ENCODE assay signal across 14 cellular contexts in the genomic region with DNA sequence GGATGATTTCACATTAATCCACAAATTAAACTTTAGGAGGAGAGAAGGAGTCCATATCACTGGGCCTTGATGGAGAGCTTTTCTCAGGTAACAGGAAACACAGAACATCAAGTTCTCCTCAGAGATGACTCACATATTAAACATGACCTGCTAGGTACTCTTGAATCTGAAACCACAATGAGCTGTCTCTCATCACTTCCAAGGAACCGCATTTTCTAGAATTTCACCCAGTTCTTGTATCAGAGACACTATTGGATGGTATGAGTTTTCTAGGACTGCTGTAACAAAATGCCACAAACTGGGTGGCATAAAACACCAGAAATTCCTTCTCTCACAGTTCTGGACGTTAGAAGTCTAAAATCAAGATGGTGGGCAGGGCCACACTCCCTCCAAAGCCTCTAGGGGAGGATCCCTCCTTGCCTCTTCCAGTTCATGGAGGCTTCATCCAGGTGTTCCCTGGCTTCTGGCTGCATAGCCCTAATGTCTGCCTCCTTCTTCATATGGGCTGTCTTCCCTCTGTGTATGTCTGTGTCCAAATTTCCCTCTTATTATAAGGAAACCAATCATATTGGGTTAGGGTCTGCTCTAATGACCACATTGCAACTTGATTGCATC. TPM values are rescaled to one million over a fixed set of nuclear protein-coding genes. Genes with fewer than 3 reads are reported as not detected.
DNase-seq lines count a peak whose midpoint lies in the region; ATAC-seq lines count a peak whose summit lies in the region.
"Had no signal": no experiment of that assay in that cellular context is flagged by ENCODE, and none has a peak within 500 bp of the region (broad histone marks: within the 10 kb centered on the region; RNA-seq: fewer than 3 reads in every experiment).

No MANE protein-coding gene starts in this region.

- H3K23ac ChIP-seq in mesendoderm (ENCODE audit: low read length): no peak overlapping the region

- no peak overlapping the region for H3K18ac ChIP-seq in mesendoderm (ENCODE audit: low read length)

- no peak overlapping the region for H2AK5ac ChIP-seq in mesendoderm (ENCODE audit: low read length)

- no peak overlapping the region for H3K27ac ChIP-seq in mesendoderm (ENCODE audit: low read depth, low read length)
- H3K27ac ChIP-seq: 22Rv1, VCaP had no signal

- no peaks in the 10 kb centered on the region for H3K27me3 ChIP-seq in mesendoderm (ENCODE audit: insufficient read depth, low read length, poor library complexity)
- H3K27me3 ChIP-seq: sigmoid colon had no signal

- H3K79me2 ChIP-seq in mesendoderm (ENCODE audit: control insufficient read depth, insufficient read depth, low read length): no peaks in the 10 kb centered on the region

- H2BK15ac ChIP-seq in mesendoderm (replicated peaks; ENCODE audit: low read depth): no peak overlapping the region

- peaks cover 3% of the 10 kb centered on the region for H3K9me3 Mint-ChIP-seq in T-helper 1 cell treated with Interleukin-12 subunit alpha and Interleukin-12 subunit beta and Interleukin-4 antibody, amounts not matched to agents 30 μg/mL and 1 μg/mL, for 36 hours
- peaks cover 4% of the 10 kb centered on the region for H3K9me3 Mint-ChIP-seq in stimulated activated effector memory CD8-positive, alpha-beta T cell treated with anti-CD3 and anti-CD28 coated beads, Interleukin-12 subunit alpha, Interleukin-12 subunit beta, amount 100 ng/mL, for 72 hours

- peaks cover 7% of the 10 kb centered on the region for H3K4me1 Mint-ChIP-seq in T-helper 1 cell treated with Interleukin-12 subunit alpha and Interleukin-12 subunit beta and Interleukin-4 antibody, amounts not matched to agents 30 μg/mL and 1 μg/mL, for 36 hours (ENCODE audit: low read depth)
- peaks cover 35% of the 10 kb centered on the region for H3K4me1 Mint-ChIP-seq in stimulated activated effector memory CD8-positive, alpha-beta T cell treated with anti-CD3 and anti-CD28 coated beads, Interleukin-12 subunit alpha, Interleukin-12 subunit beta, amount 100 ng/mL, for 72 hours

- H4K8ac ChIP-seq in mesendoderm (ENCODE audit: low read depth, low read length): no peak overlapping the region

- no peak overlapping the region for H3K4me3 ChIP-seq in mesendoderm (ENCODE audit: low read length)
- H3K4me3 ChIP-seq: sigmoid colon had no signal

- H2BK5ac ChIP-seq in mesendoderm (ENCODE audit: low read length): no peak overlapping the region

- no peak overlapping the region for H3K4ac ChIP-seq in mesendoderm (ENCODE audit: low read depth, low read length)

- no peak overlapping the region for H2BK120ac ChIP-seq in mesendoderm (ENCODE audit: low read depth, low read length)

- no peaks in the 10 kb centered on the region for H3K36me3 ChIP-seq in mesendoderm (ENCODE audit: control insufficient read depth, insufficient read depth, low read length)
- H3K36me3 ChIP-seq: sigmoid colon had no signal

- no peak overlapping the region for H4K5ac ChIP-seq in mesendoderm (ENCODE audit: low read length)

- no peaks in the 10 kb centered on the region for H3K36me3 Mint-ChIP-seq in T-helper 1 cell treated with Interleukin-12 subunit alpha and Interleukin-12 subunit beta and Interleukin-4 antibody, amounts not matched to agents 30 μg/mL and 1 μg/mL, for 36 hours (ENCODE audit: low read depth)
- no peaks in the 10 kb centered on the region for H3K36me3 Mint-ChIP-seq in stimulated activated effector memory CD8-positive, alpha-beta T cell treated with anti-CD3 and anti-CD28 coated beads, Interleukin-12 subunit alpha, Interleukin-12 subunit beta, amount 100 ng/mL, for 72 hours
- H3K36me3 Mint-ChIP-seq: activated naive CD4-positive, alpha-beta T cell treated with anti-CD3 and anti-CD28 coated beads, Interleukin-2, amount 10 ng/mL, durations not matched to agents 7 days and 5 days had no signal

- no peak overlapping the region for H3K4me3 Mint-ChIP-seq in T-helper 1 cell treated with Interleukin-12 subunit alpha and Interleukin-12 subunit beta and Interleukin-4 antibody, amounts not matched to agents 30 μg/mL and 1 μg/mL, for 36 hours
- peak overlapping the region; percentile 36 for H3K4me3 Mint-ChIP-seq in stimulated activated effector memory CD8-positive, alpha-beta T cell treated with anti-CD3 and anti-CD28 coated beads, Interleukin-12 subunit alpha, Interleukin-12 subunit beta, amount 100 ng/mL, for 72 hours
- H3K4me3 Mint-ChIP-seq: activated naive CD4-positive, alpha-beta T cell treated with anti-CD3 and anti-CD28 coated beads, Interleukin-2, amount 10 ng/mL, durations not matched to agents 7 days and 5 days had no signal

- ATAC-seq in esophagus mucosa: peak; percentile 95
- peak; percentile 91 for ATAC-seq in stimulated activated effector memory CD8-positive, alpha-beta T cell treated with anti-CD3 and anti-CD28 coated beads, Interleukin-12 subunit alpha, Interleukin-12 subunit beta, amount 100 ng/mL, for 72 hours
- ATAC-seq in HG02678 (IDR thresholded peaks at IDR 0.05; ENCODE audit: unreplicated experiment): no peak

- H3K56ac ChIP-seq in mesendoderm (ENCODE audit: low read length): no peak overlapping the region

- peak overlapping the region; percentile 49 for H3K27ac Mint-ChIP-seq in T-helper 1 cell treated with Interleukin-12 subunit alpha and Interleukin-12 subunit beta and Interleukin-4 antibody, amounts not matched to agents 30 μg/mL and 1 μg/mL, for 36 hours
- H3K27ac Mint-ChIP-seq in stimulated activated effector memory CD8-positive, alpha-beta T cell treated with anti-CD3 and anti-CD28 coated beads, Interleukin-12 subunit alpha, Interleukin-12 subunit beta, amount 100 ng/mL, for 72 hours: peak overlapping the region; percentile 89
- H3K27ac Mint-ChIP-seq: activated naive CD4-positive, alpha-beta T cell treated with anti-CD3 and anti-CD28 coated beads, Interleukin-2, amount 10 ng/mL, durations not matched to agents 7 days and 5 days had no signal

- no peak overlapping the region for H3K4me2 ChIP-seq in mesendoderm (ENCODE audit: low read length)

- DNase-seq in NCI-H2029 (lab: John Stamatoyannopoulos, UW): peak; percentile 30
- DNase-seq in NCI-H2029 treated with DMSO at 0.1 percent for 48 hours (lab: John Stamatoyannopoulos, UW): no peak
- DNase-seq in stimulated activated effector memory CD8-positive, alpha-beta T cell treated with anti-CD3 and anti-CD28 coated beads, Interleukin-12 subunit alpha, Interleukin-12 subunit beta, amount 100 ng/mL, for 72 hours (ENCODE audit: low spot score in 2 of 2): peak in 1 of 2 donors; percentile 48
- DNase-seq in anterior cingulate cortex (lab: John Stamatoyannopoulos, UW): no peak
- DNase-seq in mesendoderm: no peak
- DNase-seq: activated naive CD4-positive, alpha-beta T cell treated with anti-CD3 and anti-CD28 coated beads, Interleukin-2, amount 10 ng/mL, durations not matched to agents 7 days and 5 days; hippocampal formation; NCI-H1417 treated with DMSO at 0.1 percent for 48 hours; sigmoid colon had no signal

- H3K79me1 ChIP-seq in mesendoderm (ENCODE audit: low read length): no peaks in the 10 kb centered on the region

- H3K9ac ChIP-seq in mesendoderm (ENCODE audit: low read length): no peak overlapping the region

- H3K27me3 Mint-ChIP-seq in T-helper 1 cell treated with Interleukin-12 subunit alpha and Interleukin-12 subunit beta and Interleukin-4 antibody, amounts not matched to agents 30 μg/mL and 1 μg/mL, for 36 hours (ENCODE audit: low read depth): no peaks in the 10 kb centered on the region
- H3K27me3 Mint-ChIP-seq: activated naive CD4-positive, alpha-beta T cell treated with anti-CD3 and anti-CD28 coated beads, Interleukin-2, amount 10 ng/mL, durations not matched to agents 7 days and 5 days had no signal

- WGBS in mesendoderm (ENCODE audit: extremely low coverage, insufficient coverage, low lambda C conversion rate): no CpG with 5 or more reads among the region's 2 CpGs

- peaks cover 2% of the 10 kb centered on the region for H3K4me1 ChIP-seq in mesendoderm (ENCODE audit: control insufficient read depth, low read depth, low read length)

RNA-seq across cellular contexts. Expression of a gene that starts 38.5 kb away (rescaled TPM):
- total RNA-seq in esophagus mucosa: 1.0 TPM
- polyA plus RNA-seq in mesendoderm (2013, experiment 1 of 2): 35.4 TPM
- polyA plus RNA-seq in mesendoderm (2013, experiment 2 of 2): 35.7 TPM
